ENCODE assay signal across 24 cellular contexts in genomic region chr12:76007640-76008039, GRCh38.
"Had no signal": no experiment of that assay in that cellular context is flagged by ENCODE, and none has a peak within 500 bp of the region (broad histone marks: within the 10 kb centered on the region; RNA-seq: fewer than 3 reads in every experiment).

No MANE protein-coding gene starts in this region.

- H3K27ac Mint-ChIP-seq: naive thymus-derived CD8-positive, alpha-beta T cell had no signal

- DNase-seq: cortex of kidney; dorsolateral prefrontal cortex; effector memory CD4-positive, alpha-beta T cell; esophagus squamous epithelium; foreskin fibroblast; kidney; left cardiac atrium; left ventricle myocardium inferior; mucosa of descending colon; naive thymus-derived CD8-positive, alpha-beta T cell; nucleus accumbens; ovary; sigmoid colon; stimulated activated CD4-positive, alpha-beta T cell treated with anti-CD3 and anti-CD28 coated beads, Interleukin-2, amount 100 ng/mL, for 24 hours; stimulated activated naive CD4-positive, alpha-beta T cell; stomach; substantia nigra; trophoblast cell had no signal

- H3K27me3 ChIP-seq: esophagus squamous epithelium, gastroesophageal sphincter, ovary, right atrium auricular region, sigmoid colon, stomach had no signal

- H3K36me3 ChIP-seq: esophagus squamous epithelium, gastroesophageal sphincter, left ventricle myocardium inferior, ovary, right atrium auricular region, sigmoid colon, stomach, thoracic aorta had no signal

- H3K4me3 Mint-ChIP-seq: naive thymus-derived CD8-positive, alpha-beta T cell; neural crest cell had no signal

- H3K9me3 ChIP-seq: esophagus squamous epithelium, gastroesophageal sphincter, left ventricle myocardium inferior, mucosa of descending colon, ovary, right atrium auricular region, sigmoid colon, stomach, thoracic aorta had no signal

- H3K27ac ChIP-seq: dorsolateral prefrontal cortex, epithelial cell of prostate, esophagus squamous epithelium, gastroesophageal sphincter, left ventricle myocardium inferior, ovary, right atrium auricular region, sigmoid colon, skin epidermis, stomach, thoracic aorta had no signal

- H3K4me3 ChIP-seq: dorsolateral prefrontal cortex, esophagus squamous epithelium, gastroesophageal sphincter, left ventricle myocardium inferior, mucosa of descending colon, ovary, right atrium auricular region, sigmoid colon, skin epidermis, stomach, thoracic aorta had no signal

- H3K4me1 ChIP-seq: gastroesophageal sphincter, left ventricle myocardium inferior, right atrium auricular region, sigmoid colon, stomach had no signal

- ATAC-seq: gastroesophageal sphincter; left cardiac atrium; mucosa of descending colon; naive thymus-derived CD8-positive, alpha-beta T cell had no signal
